24 cellular contexts compared by ENCODE assay signal in the genomic region with DNA sequence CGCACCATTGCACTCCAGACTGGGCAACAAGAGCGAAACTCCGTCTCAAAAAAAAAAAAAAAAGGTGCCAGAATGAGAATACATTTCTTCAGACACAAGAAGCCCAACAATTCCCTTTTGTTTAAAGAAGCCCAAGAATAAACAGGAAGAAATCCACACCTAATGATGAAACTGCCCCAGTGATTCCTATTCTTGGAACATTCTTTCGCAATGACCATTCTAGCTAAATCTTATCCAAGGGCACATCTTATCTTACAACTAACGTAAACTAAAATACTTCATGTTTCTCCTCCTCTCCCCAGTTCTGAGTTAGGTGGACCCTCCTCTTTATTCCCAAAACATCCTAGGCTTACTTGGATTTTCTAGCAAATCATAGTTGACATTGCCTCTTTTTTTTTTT. TPM values are rescaled to one million over a fixed set of nuclear protein-coding genes. Genes with fewer than 3 reads are reported as not detected.
DNase-seq lines count a peak whose midpoint lies in the region; ATAC-seq, FAIRE-seq and TF ChIP-seq lines count a peak whose summit lies in the region.
"Had no signal": no experiment of that assay in that cellular context is flagged by ENCODE, and none has a peak within 500 bp of the region (broad histone marks: within the 10 kb centered on the region; RNA-seq: fewer than 3 reads in every experiment).

No MANE protein-coding gene starts in this region.

- H4K20me1 ChIP-seq in K562 (replicated peaks; ENCODE audit: control insufficient read depth, insufficient read depth, low read length) (no peaks in the 10 kb centered on the region; the same call in 1 of the 2 replicates), hepatocyte (ENCODE audit: insufficient read depth, poor library complexity, severe bottlenecking) (no peaks in the 10 kb centered on the region)

- DNase-seq in A549 (ENCODE audit: low read depth in 1 of 2, low spot score in 1 of 2), result peak in 1 of 2 experiments; percentile 33
- DNase-seq in HT-29 (ENCODE audit: low spot score), result peak; percentile 10
- DNase-seq in K562 (ENCODE audit: extremely low read depth in 1 of 4, low spot score in 3 of 4), result no peak
- DNase-seq in hepatocyte (ENCODE audit: low spot score), result peak; percentile 45
- no peak for DNase-seq in epidermal melanocyte (ENCODE audit: insufficient read length, low spot score)
- no peak for DNase-seq in activated CD8-positive, alpha-beta memory T cell treated with anti-CD3 and anti-CD28 coated beads for 24 hours
- no peak for DNase-seq in sigmoid colon
- DNase-seq in BE2C, result no peak
- DNase-seq: activated CD4-positive, alpha-beta T cell treated with anti-CD3 and anti-CD28 coated beads for 48 hours; activated naive CD4-positive, alpha-beta T cell treated with anti-CD3 and anti-CD28 coated beads, Interleukin-2, amount 50 U/mL, for 16 hours; caudate nucleus; endodermal cell; midbrain; NCI-H1105; NCI-H2171 treated with DMSO at 0.1 percent for 48 hours; occipital lobe; thyroid gland had no signal

- no peak for TF ChIP-seq POLR2A in A549 (IDR thresholded peaks at IDR 0.05; ENCODE audit: low read length)
- TF ChIP-seq POLR2A in K562 (conservative IDR thresholded peaks at IDR 0.05), result no peak
- no peak for TF ChIP-seq POLR2A in sigmoid colon (IDR thresholded peaks at IDR 0.05)

- in situ Hi-C loops in K562 (cut with MboI), result no loop called here

- intact Hi-C loops in K562 (cut with micrococcal nuclease) (no loop called here), sigmoid colon (cut with DNase I) (no loop called here)

- H3K9me1 ChIP-seq in K562 (ENCODE audit: control insufficient read depth, insufficient read depth, low read length), result no peaks in the 10 kb centered on the region

- no peak overlapping the region for H3K4me3 ChIP-seq in A549
- H3K4me3 ChIP-seq in K562, result no peak overlapping the region
- H3K4me3 ChIP-seq in hepatocyte, result no peak overlapping the region
- no peak overlapping the region for H3K4me3 ChIP-seq in sigmoid colon
- no peak overlapping the region for H3K4me3 ChIP-seq in BE2C (ENCODE audit: low read depth, low read length)
- H3K4me3 ChIP-seq: thyroid gland had no signal

- FAIRE-seq in A549 (lab: Jason Lieb, UNC), result no peak
- FAIRE-seq in K562 (lab: Jason Lieb, UNC), result no peak
- FAIRE-seq: A204.1, G401.6, islet of Langerhans had no signal

- H3K36me3 ChIP-seq in K562 (ENCODE audit: control insufficient read depth, insufficient read depth, low read length) (no peaks in the 10 kb centered on the region), hepatocyte (replicated peaks; ENCODE audit: insufficient read depth, low read depth) (no peaks in the 10 kb centered on the region), sigmoid colon (no peaks in the 10 kb centered on the region), BE2C (no peaks in the 10 kb centered on the region)
- H3K36me3 ChIP-seq: thyroid gland had no signal

- H3K9ac ChIP-seq in K562 (ENCODE audit: insufficient read depth in 1 of 2, low read depth in 2 of 2, low read length in 2 of 2), result no peak overlapping the region

- POLR2A ChIA-PET in A549 (lab: Yijun Ruan, JAX) (no interaction called here), K562 (lab: Yijun Ruan, JAX) (no interaction called here)

- no peaks in the 10 kb centered on the region for H3K9me2 ChIP-seq in hepatocyte (replicated peaks; ENCODE audit: insufficient read depth)

- H3K4me1 ChIP-seq in A549 (0 out of 3 replicates have a peak, but pooled peaks cover 4% of the 10 kb centered on the region), K562 (replicated peaks in 1 of 2; ENCODE audit: control insufficient read depth in 2 of 2, insufficient read depth in 2 of 2, low read length in 2 of 2) (peaks cover 0 to 13% of the 10 kb centered on the region in 2 experiments; a peak in 2 of 5 replicates), hepatocyte (ENCODE audit: insufficient read depth) (peaks cover 8% of the 10 kb centered on the region), sigmoid colon (peaks cover 0 to 8% (median 3%) of the 10 kb centered on the region in 4 donors), BE2C (no peaks in the 10 kb centered on the region)
- H3K4me1 ChIP-seq: thyroid gland had no signal

- TF ChIP-seq EP300 in A549 (IDR thresholded peaks at IDR 0.05) (no peak), K562 (IDR thresholded peaks at IDR 0.05; ENCODE audit: low read length) (no peak), sigmoid colon (IDR thresholded peaks at IDR 0.05) (no peak)

- CTCF ChIA-PET in A549 (lab: Yijun Ruan, JAX) (interaction anchor here (0.6 kb wide), 1 partner anchor 302 kb away, joined by 4 read pairs; no protein-coding TSS in a partner anchor), K562 (lab: Yijun Ruan, JAX; ENCODE audit: low intra/inter-chr PET ratio) (no interaction called here)

- H3K27me3 ChIP-seq in K562 (ENCODE audit: control insufficient read depth in 2 of 2, insufficient read depth in 2 of 2, low read length in 2 of 2) (peaks cover 3 to 11% of the 10 kb centered on the region in 2 experiments; a peak in 2 of 5 replicates), hepatocyte (no peaks in the 10 kb centered on the region), sigmoid colon (peaks cover 0 to 3% (median 0%) of the 10 kb centered on the region in 3 donors), BE2C (no peaks in the 10 kb centered on the region)
- H3K27me3 ChIP-seq: thyroid gland had no signal

- H3K79me2 ChIP-seq in K562 (ENCODE audit: control insufficient read depth, insufficient read depth, low read length) (no peaks in the 10 kb centered on the region), hepatocyte (no peaks in the 10 kb centered on the region)

- H3K4me2 ChIP-seq in A549 (0 out of 3 replicates have a peak overlapping the region, but pooled peaks have one; percentile 10), K562 (ENCODE audit: insufficient read depth, low read length) (no peak overlapping the region), hepatocyte (peak overlapping the region; percentile 5)

- no peak for TF ChIP-seq RAD21 in A549 (conservative IDR thresholded peaks at IDR 0.05 in 1 of 2, IDR thresholded peaks at IDR 0.05 in 1 of 2)
- no peak for TF ChIP-seq RAD21 in K562 (CRISPR knock-in tag; conservative IDR thresholded peaks at IDR 0.05 in 1 of 2, IDR thresholded peaks at IDR 0.05 in 1 of 2)

- WGBS in A549 (ENCODE audit: missing lambda C conversion rate), result 41% methylated on average over 5 of the region's 5 CpGs
- 25% methylated on average over 5 of the region's 5 CpGs for WGBS in K562 (ENCODE audit: insufficient coverage, low coverage, missing lambda C conversion rate)
- WGBS in hepatocyte (ENCODE audit: low lambda C conversion rate, missing lambda C conversion rate), result 71% methylated on average over 5 of the region's 5 CpGs
- WGBS in sigmoid colon, 2 donors, result 68 to 82% methylated on average over 5 of the region's 5 CpGs

- H3K9me3 ChIP-seq in A549, result peaks cover 8% of the 10 kb centered on the region
- no peaks in the 10 kb centered on the region; the same call in 1 of the 2 replicates for H3K9me3 ChIP-seq in K562 (replicated peaks; ENCODE audit: control insufficient read depth, insufficient read depth, low read depth, low read length)
- peaks cover 7% of the 10 kb centered on the region for H3K9me3 ChIP-seq in hepatocyte (ENCODE audit: low read depth)
- H3K9me3 ChIP-seq in sigmoid colon, result peaks cover 0 to 4% (median under 1%) of the 10 kb centered on the region in 4 donors
- no peaks in the 10 kb centered on the region for H3K9me3 ChIP-seq in BE2C
- H3K9me3 ChIP-seq: thyroid gland had no signal

- H2AFZ ChIP-seq in K562 (ENCODE audit: low read depth, low read length) (no peak overlapping the region), hepatocyte (no peak overlapping the region)

- TF ChIP-seq CTCF in A549 (IDR thresholded peaks at IDR 0.05) (no peak), K562 (IDR thresholded peaks at IDR 0.05 in 2 of 3, conservative IDR thresholded peaks at IDR 0.05 in 1 of 3; ENCODE audit: insufficient read depth in 2 of 3, low read depth in 1 of 3, low read length in 3 of 3) (no peak), hepatocyte (IDR thresholded peaks at IDR 0.05; ENCODE audit: poor library complexity) (no peak), sigmoid colon (IDR thresholded peaks at IDR 0.05) (no peak), BE2C (IDR thresholded peaks at IDR 0.05; ENCODE audit: low read depth, low read length) (no peak)

- no TSS peak for BruUV-seq in K562 (replicated peaks; lab: Mats Ljungman, UMichigan)

- no peak for ATAC-seq in A549
- no peak for ATAC-seq in K562
- ATAC-seq: HCT116, Right ventricle myocardium inferior had no signal

- H3K27ac ChIP-seq in A549, result no peak overlapping the region
- H3K27ac ChIP-seq in K562 (ENCODE audit: extremely low read depth, low read depth, low read length), result no peak overlapping the region
- peak overlapping the region; percentile 88 for H3K27ac ChIP-seq in hepatocyte
- peak overlapping the region in 1 of 4 donors; percentile 39 for H3K27ac ChIP-seq in sigmoid colon
- H3K27ac ChIP-seq: thyroid gland had no signal

RNA-seq across cellular contexts. Expression of gene OTUD3, which starts 18.4 kb away (rescaled TPM):
- 4.5 and 4.9 TPM in 2 replicates for polyA plus RNA-seq in A549 (2011; rRNA removed)
- 1.3 and 1.5 TPM in 2 replicates for polyA plus RNA-seq in A549 (2012; cell fraction: cytosol; rRNA removed)
- polyA plus RNA-seq in A549 (2012; cell fraction: nucleus; rRNA removed), result 3.3 and 5.5 TPM in 2 replicates
- polyA plus RNA-seq in A549 (2017; fragmentation: RNase III; extraction: RNeasy Plus Mini Kit Qiagen cat#74134 plus additional on column Dnase treatment), result 3.1 to 3.6 TPM (median 3.5 TPM) in 3 replicates
- polyA minus RNA-seq in A549 (2011; rRNA and poly(A)+ RNA removed), result 2.9 and 4.7 TPM in 2 replicates
- total RNA-seq in HT-29 (2014; rRNA removed; shearing (Covaris generic)), result 3.7 and 4.5 TPM in 2 replicates
- total RNA-seq in K562 (2011; cell fraction: chromatin; rRNA removed; ENCODE audit: low replicate concordance), result 45.0 and 82.9 TPM in 2 replicates
- 21.7 and 25.0 TPM in 2 replicates for total RNA-seq in K562 (2011; cell fraction: nucleolus; rRNA removed)
- 43.3 and 74.3 TPM in 2 replicates for total RNA-seq in K562 (2011; cell fraction: nucleoplasm; rRNA removed)
- 5.6 and 5.9 TPM in 2 replicates for total RNA-seq in K562 (2014; rRNA removed)
- total RNA-seq in K562 (2014; rRNA removed; fragmentation: Illumina TruSeq; extraction: Trizol), result 13.6 and 16.0 TPM in 2 replicates
- 13.7 and 15.6 TPM in 2 replicates for total RNA-seq in K562 (2015; rRNA removed; fragmentation: Illumina TruSeq; extraction: Trizol)
- 10.9 and 13.3 TPM in 2 replicates for total RNA-seq in K562 (2021)
- polyA plus RNA-seq in K562 (2011; rRNA removed), result 16.6 and 18.8 TPM in 2 replicates
- 2.9 and 13.2 TPM in 2 replicates for polyA plus RNA-seq in K562 (2011; cell fraction: cytosol; rRNA removed)
- 22.7 and 36.7 TPM in 2 replicates for polyA plus RNA-seq in K562 (2011; cell fraction: nucleus; rRNA removed)
- 6.3 TPM in 2 replicates for polyA plus RNA-seq in K562 (2012)
- polyA plus RNA-seq in K562 (2014; fragmentation: Illumina TruSeq; extraction: Trizol), result 8.3 and 8.6 TPM in 2 replicates
- 1 to 10 TPM; 2.0 to 2.8 TPM for polyA plus RNA-seq in K562 (2014; fragmentation: Nextera tagmentation; extraction: Ambion mirVana)
- 11.0 and 11.7 TPM in 2 replicates for polyA plus RNA-seq in K562 (2014; rRNA removed)
- polyA minus RNA-seq in K562 (2011; rRNA and poly(A)+ RNA removed), result 23.5 and 27.6 TPM in 2 replicates
- 3.9 and 5.8 TPM in 2 replicates for polyA minus RNA-seq in K562 (2011; cell fraction: cytosol; rRNA and poly(A)+ RNA removed)
- 19.0 and 27.2 TPM in 2 replicates for polyA minus RNA-seq in K562 (2011; cell fraction: nucleus; rRNA and poly(A)+ RNA removed)
- total RNA-seq in hepatocyte, result 9.2 and 9.3 TPM in 2 replicates
- polyA plus RNA-seq in hepatocyte, result 3.0 and 4.1 TPM in 2 replicates
- total RNA-seq in sigmoid colon, result 1 to 10 TPM; 5.4 to 9.2 (median 7.5) TPM
- polyA plus RNA-seq in sigmoid colon, result 1 to 10 TPM in 2 of 3 donors, under 1 TPM in 1; 0.60 to 4.3 (median 1.2) TPM
- 5.4 TPM for polyA plus RNA-seq in BE2C (2012; ENCODE audit: insufficient read depth, insufficient read length, low read depth)

RNA-seq across cellular contexts. Expression of gene RNF186, which starts 48.7 kb away (rescaled TPM):
- polyA plus RNA-seq in A549 (2011; rRNA removed), result not detected in 2 replicates
- polyA plus RNA-seq in A549 (2012; cell fraction: cytosol; rRNA removed), result not detected in 2 replicates
- not detected in 2 replicates for polyA plus RNA-seq in A549 (2012; cell fraction: nucleus; rRNA removed)
- polyA plus RNA-seq in A549 (2017; fragmentation: RNase III; extraction: RNeasy Plus Mini Kit Qiagen cat#74134 plus additional on column Dnase treatment), result not detected in 3 replicates
- polyA minus RNA-seq in A549 (2011; rRNA and poly(A)+ RNA removed), result not detected in 2 replicates
- total RNA-seq in HT-29 (2014; rRNA removed; shearing (Covaris generic)), result not detected in 2 replicates
- not detected in 2 replicates for total RNA-seq in K562 (2011; cell fraction: chromatin; rRNA removed; ENCODE audit: low replicate concordance)
- not detected in 2 replicates for total RNA-seq in K562 (2011; cell fraction: nucleolus; rRNA removed)
- not detected in 2 replicates for total RNA-seq in K562 (2011; cell fraction: nucleoplasm; rRNA removed)
- total RNA-seq in K562 (2014; rRNA removed), result not detected in 2 replicates
- not detected in 2 replicates for total RNA-seq in K562 (2014; rRNA removed; fragmentation: Illumina TruSeq; extraction: Trizol)
- total RNA-seq in K562 (2015; rRNA removed; fragmentation: Illumina TruSeq; extraction: Trizol), result not detected in 2 replicates
- not detected in 2 replicates for total RNA-seq in K562 (2021)
- not detected in 2 replicates for polyA plus RNA-seq in K562 (2011; rRNA removed)
- not detected in 2 replicates for polyA plus RNA-seq in K562 (2011; cell fraction: cytosol; rRNA removed)
- polyA plus RNA-seq in K562 (2011; cell fraction: nucleus; rRNA removed), result not detected in 2 replicates
- not detected in 2 replicates for polyA plus RNA-seq in K562 (2012)
- polyA plus RNA-seq in K562 (2014; fragmentation: Illumina TruSeq; extraction: Trizol), result not detected in 2 replicates
- not detected for polyA plus RNA-seq in K562 (2014; fragmentation: Nextera tagmentation; extraction: Ambion mirVana)
- polyA plus RNA-seq in K562 (2014; rRNA removed), result not detected in 2 replicates
- not detected in 2 replicates for polyA minus RNA-seq in K562 (2011; rRNA and poly(A)+ RNA removed)
- not detected in 2 replicates for polyA minus RNA-seq in K562 (2011; cell fraction: cytosol; rRNA and poly(A)+ RNA removed)
- polyA minus RNA-seq in K562 (2011; cell fraction: nucleus; rRNA and poly(A)+ RNA removed), result not detected in 2 replicates
- total RNA-seq in hepatocyte, result 0.93 and 1.4 TPM in 2 replicates
- 1.4 and 2.0 TPM in 2 replicates for polyA plus RNA-seq in hepatocyte
- total RNA-seq in sigmoid colon, result not detected
- polyA plus RNA-seq in sigmoid colon, result 10 to 100 TPM; 13.8 to 34.3 (median 19.7) TPM
- not detected for polyA plus RNA-seq in BE2C (2012; ENCODE audit: insufficient read depth, insufficient read length, low read depth)
- total RNA-seq: endodermal cell; occipital lobe; Right ventricle myocardium inferior; skeletal muscle tissue; T-helper 2 cell treated with Interferon-gamma antibody and Interleukin-4, amounts not matched to agents 100 ng/mL and 5 ng/mL, for 36 hours; thyroid gland had no signal

RNA-seq across cellular contexts. Expression of gene PLA2G2E, which starts 59.6 kb away (rescaled TPM):
- polyA plus RNA-seq in A549 (2011; rRNA removed), result not detected in 2 replicates
- not detected in 2 replicates for polyA plus RNA-seq in A549 (2012; cell fraction: cytosol; rRNA removed)
- not detected in 2 replicates for polyA plus RNA-seq in A549 (2012; cell fraction: nucleus; rRNA removed)
- not detected in 3 replicates for polyA plus RNA-seq in A549 (2017; fragmentation: RNase III; extraction: RNeasy Plus Mini Kit Qiagen cat#74134 plus additional on column Dnase treatment)
- not detected in 2 replicates for polyA minus RNA-seq in A549 (2011; rRNA and poly(A)+ RNA removed)
- 0.20 TPM in 1 of 2 replicates, not detected in the other for total RNA-seq in HT-29 (2014; rRNA removed; shearing (Covaris generic))
- not detected in 2 replicates for total RNA-seq in K562 (2011; cell fraction: chromatin; rRNA removed; ENCODE audit: low replicate concordance)
- total RNA-seq in K562 (2011; cell fraction: nucleolus; rRNA removed), result not detected in 2 replicates
- not detected in 2 replicates for total RNA-seq in K562 (2011; cell fraction: nucleoplasm; rRNA removed)
- total RNA-seq in K562 (2014; rRNA removed), result not detected in 2 replicates
- not detected in 2 replicates for total RNA-seq in K562 (2014; rRNA removed; fragmentation: Illumina TruSeq; extraction: Trizol)
- total RNA-seq in K562 (2015; rRNA removed; fragmentation: Illumina TruSeq; extraction: Trizol), result not detected in 2 replicates
- not detected in 2 replicates for total RNA-seq in K562 (2021)
- polyA plus RNA-seq in K562 (2011; rRNA removed), result not detected in 2 replicates
- not detected in 2 replicates for polyA plus RNA-seq in K562 (2011; cell fraction: cytosol; rRNA removed)
- not detected in 2 replicates for polyA plus RNA-seq in K562 (2011; cell fraction: nucleus; rRNA removed)
- not detected in 2 replicates for polyA plus RNA-seq in K562 (2012)
- polyA plus RNA-seq in K562 (2014; fragmentation: Illumina TruSeq; extraction: Trizol), result not detected in 2 replicates
- not detected for polyA plus RNA-seq in K562 (2014; fragmentation: Nextera tagmentation; extraction: Ambion mirVana)
- not detected in 2 replicates for polyA plus RNA-seq in K562 (2014; rRNA removed)
- polyA minus RNA-seq in K562 (2011; rRNA and poly(A)+ RNA removed), result not detected in 2 replicates
- not detected in 2 replicates for polyA minus RNA-seq in K562 (2011; cell fraction: cytosol; rRNA and poly(A)+ RNA removed)
- not detected in 2 replicates for polyA minus RNA-seq in K562 (2011; cell fraction: nucleus; rRNA and poly(A)+ RNA removed)
- total RNA-seq in hepatocyte, result not detected in 2 replicates
- polyA plus RNA-seq in hepatocyte, result not detected in 2 replicates
- total RNA-seq in sigmoid colon, result not detected
- not detected for polyA plus RNA-seq in sigmoid colon
- polyA plus RNA-seq in BE2C (2012; ENCODE audit: insufficient read depth, insufficient read length, low read depth), result not detected
- total RNA-seq: endodermal cell; occipital lobe; Right ventricle myocardium inferior; skeletal muscle tissue; T-helper 2 cell treated with Interferon-gamma antibody and Interleukin-4, amounts not matched to agents 100 ng/mL and 5 ng/mL, for 36 hours; thyroid gland had no signal

Comparison
In these comparisons a context has a peak if more than half of its experiments do, and no peak if none do; other contexts are left out.
1. DNase-seq: peak in HT-29 (single experiment) and hepatocyte (single experiment); none in K562 (0 of 4), epidermal melanocyte (single experiment), activated CD8-positive, alpha-beta memory T cell treated with anti-CD3 and anti-CD28 coated beads for 24 hours (single experiment), sigmoid colon (single experiment) and BE2C (single experiment).